1 cellular context compared by ENCODE assay signal in genomic region chr3:188153498-188153948, GRCh38.
A peak's percentile ranks its signal among the peaks of the same experiment; 100 is the strongest.
TF ChIP-seq lines count a peak whose summit lies in the region.

No MANE protein-coding gene starts in this region.

TF ChIP-seq in HepG2, 621 proteins besides CTCF, POLR2A, EP300 and RAD21 (continued from another document and continues in another):
- TF ChIP-seq CBX5 (CRISPR knock-in tag; IDR thresholded peaks at IDR 0.05; ENCODE audit: borderline replicate concordance) (peak; percentile 63; the same call in 1 of the 2 replicates), TEAD3 (CRISPR knock-in tag; optimal IDR thresholded peaks at IDR 0.05; ENCODE audit: borderline replicate concordance) (peak; percentile 65), ZNF263 (CRISPR knock-in tag; IDR thresholded peaks at IDR 0.05) (0 out of 2 replicates have a peak, but pooled peaks have one; percentile 26), ZBTB26 (CRISPR knock-in tag; IDR thresholded peaks at IDR 0.05; ENCODE audit: borderline replicate concordance) (peak; percentile 55; the same call in 1 of the 2 replicates), HOXD1 (CRISPR knock-in tag; IDR thresholded peaks at IDR 0.05) (0 out of 2 replicates have a peak, but pooled peaks have one; percentile 58), ZNF501 (CRISPR knock-in tag; IDR thresholded peaks at IDR 0.05) (peak; percentile 2; the same call in 1 of the 2 replicates), ZC3H13 (CRISPR knock-in tag; IDR thresholded peaks at IDR 0.05) (0 out of 2 replicates have a peak, but pooled peaks have one; percentile 24), SOX6 (IDR thresholded peaks at IDR 0.05) (no peak), SOX6 (CRISPR knock-in tag; IDR thresholded peaks at IDR 0.05) (peak; percentile 41), RNF2 (conservative IDR thresholded peaks at IDR 0.05; ENCODE audit: low read depth) (peak; percentile 48; the same call in 1 of the 2 replicates), ASH2L (IDR thresholded peaks at IDR 0.05; ENCODE audit: insufficient read length, low read depth, low read length) (peak; percentile 4), FOXP4 (CRISPR knock-in tag; IDR thresholded peaks at IDR 0.05) (peak; percentile 49; the same call in 1 of the 2 replicates), BRCA1 (CRISPR knock-in tag; IDR thresholded peaks at IDR 0.05) (0 out of 2 replicates have a peak, but pooled peaks have one; percentile 63), KDM5B (CRISPR knock-in tag; IDR thresholded peaks at IDR 0.05; ENCODE audit: borderline replicate concordance) (peak; percentile 57; the same call in 1 of the 2 replicates), GFI1 (CRISPR knock-in tag; IDR thresholded peaks at IDR 0.05; ENCODE audit: borderline replicate concordance) (peak; percentile 9; the same call in 1 of the 2 replicates), HIVEP1 (CRISPR knock-in tag; IDR thresholded peaks at IDR 0.05) (peak; percentile 73; the same call in 1 of the 2 replicates), ZSCAN22 (CRISPR knock-in tag; IDR thresholded peaks at IDR 0.05) (peak; percentile 62; the same call in 1 of the 2 replicates), KLF15 (CRISPR knock-in tag; IDR thresholded peaks at IDR 0.05; ENCODE audit: borderline replicate concordance) (0 out of 2 replicates have a peak, but pooled peaks have one; percentile 59), ZNF777 (CRISPR knock-in tag; IDR thresholded peaks at IDR 0.05) (0 out of 2 replicates have a peak, but pooled peaks have one; percentile 33), ZNF225 (CRISPR knock-in tag; IDR thresholded peaks at IDR 0.05) (no peak), TARDBP (CRISPR knock-in tag; IDR thresholded peaks at IDR 0.05) (0 out of 2 replicates have a peak, but pooled peaks have one; percentile 42), ZNF570 (CRISPR knock-in tag; IDR thresholded peaks at IDR 0.05; ENCODE audit: borderline replicate concordance) (no peak), MEF2D (CRISPR knock-in tag; IDR thresholded peaks at IDR 0.05) (peak; percentile 72), ZBTB14 (CRISPR knock-in tag; IDR thresholded peaks at IDR 0.05) (peak; percentile 72; the same call in 1 of the 2 replicates), MED8 (CRISPR knock-in tag; IDR thresholded peaks at IDR 0.05; ENCODE audit: insufficient replicate concordance) (peak; percentile 48), BRD4 (CRISPR knock-in tag; IDR thresholded peaks at IDR 0.05) (peak; percentile 54; the same call in 1 of the 2 replicates), ZNF790 (CRISPR knock-in tag; IDR thresholded peaks at IDR 0.05; ENCODE audit: borderline replicate concordance) (0 out of 2 replicates have a peak, but pooled peaks have one; percentile 31), JUND (CRISPR knock-in tag; IDR thresholded peaks at IDR 0.05) (peak; percentile 46; the same call in 1 of the 2 replicates), ZNF619 (CRISPR knock-in tag; IDR thresholded peaks at IDR 0.05) (peak; percentile 37; the same call in 1 of the 2 replicates), BCL6 (CRISPR knock-in tag; IDR thresholded peaks at IDR 0.05) (peak; percentile 66), DBP (CRISPR knock-in tag; IDR thresholded peaks at IDR 0.05; ENCODE audit: not compliant biosample characterization) (peak; percentile 31), GATA4 (IDR thresholded peaks at IDR 0.05; ENCODE audit: borderline replicate concordance, low read depth) (no peak), ZNF512 (CRISPR knock-in tag; IDR thresholded peaks at IDR 0.05) (peak; percentile 61; the same call in 1 of the 2 replicates), HOXA3 (CRISPR knock-in tag; IDR thresholded peaks at IDR 0.05) (peak; percentile 23; the same call in 1 of the 2 replicates), STAT6 (CRISPR knock-in tag; IDR thresholded peaks at IDR 0.05; ENCODE audit: borderline replicate concordance) (no peak), XRCC5 (optimal IDR thresholded peaks at IDR 0.05; ENCODE audit: low read length) (peak; percentile 13), HINFP (CRISPR knock-in tag; IDR thresholded peaks at IDR 0.05; ENCODE audit: low read depth) (0 out of 2 replicates have a peak, but pooled peaks have one; percentile 51), ZNF589 (CRISPR knock-in tag; conservative IDR thresholded peaks at IDR 0.05) (0 out of 2 replicates have a peak, but pooled peaks have one; percentile 40), PHF8 (CRISPR knock-in tag; IDR thresholded peaks at IDR 0.05) (peak; percentile 34; the same call in 1 of the 2 replicates), KMT2A (CRISPR knock-in tag; IDR thresholded peaks at IDR 0.05) (0 out of 2 replicates have a peak, but pooled peaks have one; percentile 9), ARNTL (CRISPR knock-in tag; IDR thresholded peaks at IDR 0.05) (peak; percentile 46; the same call in 1 of the 2 replicates), ZBTB37 (CRISPR knock-in tag; IDR thresholded peaks at IDR 0.05) (0 out of 2 replicates have a peak, but pooled peaks have one; percentile 31), TCF12 (IDR thresholded peaks at IDR 0.05) (no peak), TCF12 (CRISPR knock-in tag; IDR thresholded peaks at IDR 0.05) (0 out of 2 replicates have a peak, but pooled peaks have one; percentile 31), TBX2 (CRISPR knock-in tag; IDR thresholded peaks at IDR 0.05; ENCODE audit: borderline replicate concordance) (0 out of 2 replicates have a peak, but pooled peaks have one; percentile 57), NCOA2 (CRISPR knock-in tag; IDR thresholded peaks at IDR 0.05) (peak; percentile 37), JDP2 (CRISPR knock-in tag; IDR thresholded peaks at IDR 0.05; ENCODE audit: borderline replicate concordance) (no peak), ZNF749 (CRISPR knock-in tag; IDR thresholded peaks at IDR 0.05; ENCODE audit: borderline replicate concordance) (0 out of 2 replicates have a peak, but pooled peaks have one; percentile 58), CREM (IDR thresholded peaks at IDR 0.05) (peak; percentile 58; the same call in 1 of the 2 replicates), CREM (CRISPR knock-in tag; IDR thresholded peaks at IDR 0.05) (no peak), POGZ (CRISPR knock-in tag; IDR thresholded peaks at IDR 0.05) (peak; percentile 54; the same call in 1 of the 2 replicates)
